8 cellular contexts compared by ENCODE assay signal in genomic region chr19:46639356-46640061, GRCh38. TPM values are rescaled to one million over a fixed set of nuclear protein-coding genes. Genes with fewer than 3 reads are reported as not detected.
DNase-seq lines count a peak whose midpoint lies in the region; ATAC-seq and TF ChIP-seq lines count a peak whose summit lies in the region.

No MANE protein-coding gene starts in this region.

- no peaks in the 10 kb centered on the region for H3K9me2 ChIP-seq in OCI-LY7 (ENCODE audit: insufficient read depth, low read length)

- H3K9me3 ChIP-seq in OCI-LY7 (ENCODE audit: low read length) (no peaks in the 10 kb centered on the region), mucosa of descending colon (no peaks in the 10 kb centered on the region)
- H3K9me3 ChIP-seq in effector memory CD4-positive, alpha-beta T cell (ENCODE audit: control insufficient read depth, low read length) = no peaks in the 10 kb centered on the region

- CTCF ChIA-PET in OCI-LY7 (lab: Charles Lee; ENCODE audit: unreplicated experiment) (no interaction called here), Calu3 (lab: Charles Lee) (interaction anchor here (0.5 kb wide), 2 partner anchors 75 to 650 kb away, joined by 3 read pairs; no protein-coding TSS in a partner anchor)

- BruUV-seq in OCI-LY7 (replicated peaks; lab: Mats Ljungman, UMichigan) (no TSS peak), Calu3 (replicated peaks; lab: Mats Ljungman, UMichigan) (no TSS peak)

- H3K27me3 Mint-ChIP-seq in Calu3 (ENCODE audit: unreplicated experiment) = peaks cover 31% of the 10 kb centered on the region

- H3K27ac Mint-ChIP-seq in Calu3 (ENCODE audit: unreplicated experiment) = no peak overlapping the region

- H3K4me3 ChIP-seq in OCI-LY7 (ENCODE audit: low read depth, low read length, poor library complexity, severe bottlenecking) = peak overlapping the region; percentile 67
- peak overlapping the region; percentile 46 for H3K4me3 ChIP-seq in effector memory CD4-positive, alpha-beta T cell (ENCODE audit: insufficient read depth, low read depth, low read length, poor library complexity, severe bottlenecking)
- no peak overlapping the region for H3K4me3 ChIP-seq in mucosa of descending colon

- H3K4me1 Mint-ChIP-seq in Calu3 (ENCODE audit: low read depth, unreplicated experiment) = no peaks in the 10 kb centered on the region

- H3K9me3 Mint-ChIP-seq in Calu3 (ENCODE audit: low read depth, unreplicated experiment) = no peaks in the 10 kb centered on the region

- H3K36me3 ChIP-seq in OCI-LY7 (ENCODE audit: insufficient read depth, low read length) (no peaks in the 10 kb centered on the region), mucosa of descending colon (ENCODE audit: low read depth) (no peaks in the 10 kb centered on the region)
- no peaks in the 10 kb centered on the region for H3K36me3 ChIP-seq in effector memory CD4-positive, alpha-beta T cell (ENCODE audit: control insufficient read depth, insufficient read depth, low read length)

- TF ChIP-seq CTCF in OCI-LY7 (conservative IDR thresholded peaks at IDR 0.05; ENCODE audit: low read length) (no peak), mucosa of descending colon (IDR thresholded peaks at IDR 0.05) (no peak), Calu3 (IDR thresholded peaks at IDR 0.05; ENCODE audit: unreplicated experiment) (no peak)

- no peak overlapping the region for H3K27ac ChIP-seq in OCI-LY7 (ENCODE audit: low read depth, low read length, poor library complexity, severe bottlenecking)
- H3K27ac ChIP-seq in effector memory CD4-positive, alpha-beta T cell (ENCODE audit: insufficient read depth, low read length, poor library complexity, severe bottlenecking) = no peak overlapping the region

- H3K4me1 ChIP-seq in OCI-LY7 (ENCODE audit: insufficient read depth, low read length, poor library complexity, severe bottlenecking) = peaks cover 37% of the 10 kb centered on the region
- H3K4me1 ChIP-seq in effector memory CD4-positive, alpha-beta T cell (ENCODE audit: control insufficient read depth, insufficient read depth, low read length, poor library complexity, severe bottlenecking) = peaks cover 25% of the 10 kb centered on the region
- peaks cover 4% of the 10 kb centered on the region for H3K4me1 ChIP-seq in mucosa of descending colon (ENCODE audit: low read depth)

- H3K4me3 Mint-ChIP-seq in Calu3 (ENCODE audit: low read depth, unreplicated experiment) = no peak overlapping the region

- no peaks in the 10 kb centered on the region for H3K79me2 ChIP-seq in OCI-LY7 (ENCODE audit: insufficient read depth, low read depth, low read length)

- H3K27me3 ChIP-seq in effector memory CD4-positive, alpha-beta T cell (replicated peaks; ENCODE audit: control insufficient read depth, insufficient read depth, low read length, poor library complexity, severe bottlenecking) = peaks cover 3% of the 10 kb centered on the region

- POLR2A ChIA-PET in OCI-LY7 (lab: Charles Lee) = interaction anchor here (0.6 kb wide), 1 partner anchor 476 kb away, joined by 3 read pairs; no protein-coding TSS in a partner anchor

- peak overlapping the region; percentile 86 for H3K4me2 ChIP-seq in OCI-LY7 (ENCODE audit: low read length)

- no peaks in the 10 kb centered on the region for H3K36me3 Mint-ChIP-seq in Calu3 (ENCODE audit: insufficient read depth, unreplicated experiment)

- intact Hi-C loops in OCI-LY7 (cut with micrococcal nuclease; ENCODE audit: unreplicated experiment) = no loop called here
- intact Hi-C loops in mucosa of descending colon (cut with DNase I, micrococcal nuclease) = no loop called here
- intact Hi-C loops in Calu3 (cut with micrococcal nuclease; ENCODE audit: unreplicated experiment) = no loop called here

- peak; percentile 58 to 64 for DNase-seq in activated T-cell treated with anti-CD3 and anti-CD28 coated beads, Interleukin-2, amount 50 U/mL, for 48 hours
- DNase-seq in activated T-cell treated with anti-CD3 and anti-CD28 coated beads, Interleukin-2, amount 50 U/mL, for 1 hour = no peak
- DNase-seq in OCI-LY7 (ENCODE audit: low spot score) (no peak), mucosa of descending colon (peak; percentile 46 to 75 (median 65)), Calu3 (no peak), middle frontal gyrus (ENCODE audit: extremely low spot score, low spot score) (no peak)
- no peak for DNase-seq in effector memory CD4-positive, alpha-beta T cell

- H2AFZ ChIP-seq in OCI-LY7 (ENCODE audit: low read length) = peak overlapping the region; percentile 56; the same call in 1 of the 2 replicates

- no peaks in the 10 kb centered on the region for H4K20me1 ChIP-seq in OCI-LY7 (ENCODE audit: insufficient read depth, low read length)

- ATAC-seq in mucosa of descending colon (peak; percentile 19), HG03354 (IDR thresholded peaks at IDR 0.05; ENCODE audit: poor library complexity, severe bottlenecking, unreplicated experiment) (no peak)

RNA-seq across cellular contexts. Expression of gene GNG8, which starts 3.5 kb away (rescaled TPM):
- total RNA-seq in OCI-LY7 (2014; rRNA removed; shearing (Covaris generic)) = not detected in 2 replicates
- total RNA-seq in OCI-LY7 (2022) (not detected in 2 replicates), mucosa of descending colon (1 to 10 TPM in 1 of 3 donors, not detected in 2; 2.3 TPM), Calu3 (2022) (not detected in 2 replicates)

RNA-seq across cellular contexts. Expression of gene PTGIR, which starts 14.6 kb away (rescaled TPM):
- total RNA-seq in OCI-LY7 (2014; rRNA removed; shearing (Covaris generic)) = 0.25 and 0.26 TPM in 2 replicates
- total RNA-seq in OCI-LY7 (2022) = not detected in 2 replicates
- total RNA-seq in mucosa of descending colon = 1 to 10 TPM in 2 of 3 donors, under 1 TPM in 1; 0.49 to 2.4 (median 2.1) TPM
- not detected in 2 replicates for total RNA-seq in Calu3 (2022)

RNA-seq across cellular contexts. Expression of gene DACT3, which starts 21.5 kb away (rescaled TPM):
- 0.10 and 0.44 TPM in 2 replicates for total RNA-seq in OCI-LY7 (2014; rRNA removed; shearing (Covaris generic))
- total RNA-seq in OCI-LY7 (2022) (not detected in 2 replicates), mucosa of descending colon (10 to 100 TPM in 1 of 3 donors, 1 to 10 TPM in 2; 1.9 to 60.9 (median 3.4) TPM), Calu3 (2022) (not detected in 2 replicates)

RNA-seq across cellular contexts. Expression of gene CALM3, which starts 38.4 kb away (rescaled TPM):
- 175 and 205 TPM in 2 replicates for total RNA-seq in OCI-LY7 (2014; rRNA removed; shearing (Covaris generic))
- 198 and 246 TPM in 2 replicates for total RNA-seq in OCI-LY7 (2022)
- total RNA-seq in mucosa of descending colon = 100 to 1,000 TPM; 241 to 325 (median 252) TPM
- 182 and 220 TPM in 2 replicates for total RNA-seq in Calu3 (2022)

Comparison
In these comparisons a context has a peak if more than half of its experiments do, and no peak if none do; other contexts are left out.
1. DNase-seq: peak in activated T-cell treated with anti-CD3 and anti-CD28 coated beads, Interleukin-2, amount 50 U/mL, for 48 hours (2 of 2) and mucosa of descending colon (3 of 3); none in activated T-cell treated with anti-CD3 and anti-CD28 coated beads, Interleukin-2, amount 50 U/mL, for 1 hour (single experiment), OCI-LY7 (single experiment), effector memory CD4-positive, alpha-beta T cell (0 of 3), Calu3 (single experiment) and middle frontal gyrus (single experiment).